8 cellular contexts compared by ENCODE assay signal in the genomic region with DNA sequence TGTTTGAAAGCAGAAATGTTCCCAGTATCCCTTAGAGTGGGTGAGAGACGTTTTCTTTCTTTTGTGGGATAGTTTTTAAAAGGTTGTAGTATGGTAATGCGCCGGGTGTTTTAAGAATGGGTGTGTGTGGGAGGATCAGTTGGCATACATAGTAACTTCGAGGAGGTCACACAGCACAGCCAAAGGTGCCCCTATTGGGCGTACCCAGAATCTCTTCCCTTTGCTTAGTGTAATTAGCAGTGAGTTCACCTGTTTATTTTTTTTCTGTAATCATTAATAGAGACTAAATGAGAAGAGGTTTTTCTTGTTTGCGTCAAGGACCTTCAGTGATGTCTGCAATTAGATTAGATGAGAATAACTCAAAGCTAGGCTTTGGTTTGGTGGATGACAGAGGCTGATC.
DNase-seq lines count a peak whose midpoint lies in the region; ATAC-seq and TF ChIP-seq lines count a peak whose summit lies in the region.

No MANE protein-coding gene starts in this region.

- TF ChIP-seq CTCF in AG10803 (conservative IDR thresholded peaks at IDR 0.05; ENCODE audit: low read length): no peak

- DNase-seq in AG10803 (ENCODE audit: low read depth) (no peak), HAP-1 (ENCODE audit: low spot score in 2 of 2) (peak; percentile 45 to 54), astrocyte of the hippocampus (ENCODE audit: low read depth, low spot score) (peak; percentile 12), memory B cell (ENCODE audit: low spot score in 2 of 2) (no peak), amygdala (lab: John Stamatoyannopoulos, UW) (no peak)
- no peak for DNase-seq in T-helper 2 cell treated with Interferon-gamma antibody and Interleukin-4, amounts not matched to agents 5 μg/mL and 100 μg/mL, for 36 hours (ENCODE audit: low spot score)

- peaks cover 14% of the 10 kb centered on the region for H3K4me1 Mint-ChIP-seq in memory B cell
- peaks cover 18% of the 10 kb centered on the region for H3K4me1 Mint-ChIP-seq in T-helper 2 cell treated with Interferon-gamma antibody and Interleukin-4, amounts not matched to agents 5 μg/mL and 100 μg/mL, for 36 hours (ENCODE audit: low read depth)

- peaks cover 23% of the 10 kb centered on the region for H3K4me1 ChIP-seq in HAP-1

- peaks cover 6% of the 10 kb centered on the region for H3K36me3 Mint-ChIP-seq in memory B cell
- H3K36me3 Mint-ChIP-seq in T-helper 2 cell treated with Interferon-gamma antibody and Interleukin-4, amounts not matched to agents 5 μg/mL and 100 μg/mL, for 36 hours (ENCODE audit: low read depth): no peaks in the 10 kb centered on the region

- H3K4me3 Mint-ChIP-seq in memory B cell: peak overlapping the region; percentile 97
- H3K4me3 Mint-ChIP-seq in T-helper 2 cell treated with Interferon-gamma antibody and Interleukin-4, amounts not matched to agents 5 μg/mL and 100 μg/mL, for 36 hours: no peak overlapping the region

- no peaks in the 10 kb centered on the region for H3K9me3 Mint-ChIP-seq in memory B cell
- H3K9me3 Mint-ChIP-seq in T-helper 2 cell treated with Interferon-gamma antibody and Interleukin-4, amounts not matched to agents 5 μg/mL and 100 μg/mL, for 36 hours: no peaks in the 10 kb centered on the region

- H3K27me3 ChIP-seq in HAP-1 (ENCODE audit: low read depth): no peaks in the 10 kb centered on the region

- in situ Hi-C loops in HAP-1 (cut with MboI; ENCODE audit: low sequenced_read_pairs): no loop called here

- H3K9me3 ChIP-seq in HAP-1: no peaks in the 10 kb centered on the region

- ATAC-seq in memory B cell (ENCODE audit: low read depth) (no peak), GM18520 (IDR thresholded peaks at IDR 0.05; ENCODE audit: unreplicated experiment) (no peak), GM21786 (IDR thresholded peaks at IDR 0.05; ENCODE audit: unreplicated experiment) (no peak)

- no peaks in the 10 kb centered on the region for H3K36me3 ChIP-seq in HAP-1 (replicated peaks)

- H3K27me3 Mint-ChIP-seq in memory B cell: no peaks in the 10 kb centered on the region
- no peaks in the 10 kb centered on the region for H3K27me3 Mint-ChIP-seq in T-helper 2 cell treated with Interferon-gamma antibody and Interleukin-4, amounts not matched to agents 5 μg/mL and 100 μg/mL, for 36 hours (ENCODE audit: low read depth)

- H3K27ac Mint-ChIP-seq in memory B cell: peak overlapping the region; percentile 57
- H3K27ac Mint-ChIP-seq in T-helper 2 cell treated with Interferon-gamma antibody and Interleukin-4, amounts not matched to agents 5 μg/mL and 100 μg/mL, for 36 hours: no peak overlapping the region

- peak overlapping the region; percentile 72 for H3K4me3 ChIP-seq in AG10803 (ENCODE audit: low read length)
- H3K4me3 ChIP-seq in HAP-1: peak overlapping the region; percentile 68

Comparison
In these comparisons a context has a peak if more than half of its experiments do, and no peak if none do; other contexts are left out.
1. DNase-seq: peak in HAP-1 (2 of 2) and astrocyte of the hippocampus (single experiment); none in AG10803 (single experiment), memory B cell (0 of 2), T-helper 2 cell treated with Interferon-gamma antibody and Interleukin-4, amounts not matched to agents 5 μg/mL and 100 μg/mL, for 36 hours (single experiment) and amygdala (0 of 56).